Comparison of ENCODE assay signal across 8 cellular contexts in the genomic region with DNA sequence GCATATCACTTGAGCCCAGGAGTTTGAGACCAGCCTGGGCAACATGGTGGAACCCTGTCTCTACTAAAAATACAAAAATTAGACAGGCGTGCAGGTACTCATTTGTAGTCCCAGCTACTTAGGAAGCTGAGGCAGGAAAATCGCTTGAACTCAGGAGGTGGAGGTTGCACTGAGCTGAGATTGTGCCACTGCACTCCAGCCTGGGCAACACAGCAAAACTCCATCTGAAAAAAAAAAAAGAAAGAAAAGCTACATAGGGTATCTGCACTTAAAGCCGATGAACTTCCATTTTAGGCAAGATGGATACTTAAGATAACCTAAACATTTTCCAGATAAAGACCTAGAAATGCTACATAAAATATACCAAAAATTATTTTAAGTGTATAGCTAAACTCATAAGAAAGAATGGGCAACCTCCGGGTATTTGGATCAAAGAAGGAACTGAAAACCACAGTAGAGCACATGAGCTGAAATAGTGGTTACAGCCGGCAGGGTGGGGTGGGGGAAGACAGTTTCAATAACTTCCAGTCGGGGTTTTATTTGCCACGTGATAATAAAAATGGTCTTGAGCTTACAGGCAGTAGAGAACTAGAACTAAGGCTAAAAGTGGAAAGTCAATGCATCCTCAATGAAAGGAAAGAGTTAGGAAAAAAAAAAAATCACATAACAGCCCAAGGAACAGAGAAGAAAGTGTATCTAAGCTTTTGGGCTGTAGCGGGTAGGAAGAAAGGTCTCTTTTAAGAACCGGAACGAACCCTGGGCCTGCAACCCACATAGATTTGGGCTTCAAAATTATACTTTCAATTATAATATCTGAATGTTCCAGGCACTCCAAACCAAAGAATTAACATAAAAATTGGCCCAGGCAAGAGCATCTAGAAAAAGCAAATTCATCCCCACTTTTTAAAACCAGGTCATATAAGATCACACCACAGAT. TPM values are rescaled to one million over a fixed set of nuclear protein-coding genes. Genes with fewer than 3 reads are reported as not detected.
DNase-seq lines count a peak whose midpoint lies in the region; ATAC-seq and TF ChIP-seq lines count a peak whose summit lies in the region.

No MANE protein-coding gene starts in this region.

- no peak overlapping the region for H3K27ac ChIP-seq in SU-DHL-6 (ENCODE audit: low read depth, low read length)

- peak overlapping the region; percentile 44 for H3K4me2 ChIP-seq in SU-DHL-6 (ENCODE audit: low read depth, low read length, poor library complexity, severe bottlenecking)

- H3K9ac ChIP-seq in SU-DHL-6 (ENCODE audit: low read length), result 0 out of 2 replicates have a peak overlapping the region, but pooled peaks have one; percentile 12

- H3K27me3 ChIP-seq in SU-DHL-6 (ENCODE audit: low read length), result no peaks in the 10 kb centered on the region

- H3K79me2 ChIP-seq in SU-DHL-6 (ENCODE audit: insufficient read depth, low read length), result no peaks in the 10 kb centered on the region

- no peak overlapping the region for H2AFZ ChIP-seq in SU-DHL-6 (ENCODE audit: low read depth, low read length, severe bottlenecking)

- no peaks in the 10 kb centered on the region for H3K9me3 ChIP-seq in SU-DHL-6 (ENCODE audit: insufficient read depth, low read length)

- H4K20me1 ChIP-seq in SU-DHL-6 (ENCODE audit: low read depth, low read length), result no peaks in the 10 kb centered on the region

- intact Hi-C loops in Right ventricle myocardium superior (cut with DNase I), result no loop called here
- intact Hi-C loops in left ventricle myocardium superior (cut with micrococcal nuclease), result loop anchor here (5.0 kb wide), 1 partner anchor 148 kb away; no protein-coding TSS in a partner anchor

- DNase-seq in GM19240 (ENCODE audit: insufficient read length, low spot score), result peak; percentile 29
- peak; percentile 19 for DNase-seq in effector CD4-positive, alpha-beta T cell
- DNase-seq in stimulated activated CD8-positive, alpha-beta memory T cell treated with anti-CD3 and anti-CD28 coated beads, Interleukin-4, amount 100 ng/mL, for 24 hours (ENCODE audit: low read depth), result peak; percentile 4
- no peak for DNase-seq in retina
- DNase-seq in Right ventricle myocardium superior, result no peak
- no peak for DNase-seq in left ventricle myocardium superior

- TF ChIP-seq CTCF in SU-DHL-6 (IDR thresholded peaks at IDR 0.05; ENCODE audit: insufficient read depth, low read length, poor library complexity, severe bottlenecking), result no peak

- no peak overlapping the region for H3K4me3 ChIP-seq in SU-DHL-6 (ENCODE audit: insufficient read depth, low read length, poor library complexity, severe bottlenecking)

- peaks cover 5% of the 10 kb centered on the region; the same call in 1 of the 2 replicates for H3K36me3 ChIP-seq in SU-DHL-6 (ENCODE audit: low read length)

- no peaks in the 10 kb centered on the region for H3F3A ChIP-seq in SU-DHL-6 (ENCODE audit: insufficient read depth)

- no peaks in the 10 kb centered on the region for H3K9me2 ChIP-seq in SU-DHL-6 (replicated peaks; ENCODE audit: insufficient read depth, low read length)

- ATAC-seq in HG03039 (IDR thresholded peaks at IDR 0.05; ENCODE audit: unreplicated experiment) (peak; percentile 81), Right ventricle myocardium superior (ENCODE audit: poor library complexity) (no peak), left ventricle myocardium superior (no peak)

RNA-seq across cellular contexts. Expression of gene CFDP1, which starts 53.1 kb away (rescaled TPM):
- 25.1 TPM for total RNA-seq in Right ventricle myocardium superior
- 24.7 TPM for total RNA-seq in left ventricle myocardium superior

Comparison
In these comparisons a context has a peak if more than half of its experiments do, and no peak if none do; other contexts are left out.
1. DNase-seq: peak in GM19240 (single experiment), effector CD4-positive, alpha-beta T cell (single experiment) and stimulated activated CD8-positive, alpha-beta memory T cell treated with anti-CD3 and anti-CD28 coated beads, Interleukin-4, amount 100 ng/mL, for 24 hours (single experiment); none in retina (single experiment), Right ventricle myocardium superior (single experiment) and left ventricle myocardium superior (single experiment).